Comparison of ENCODE assay signal across 1 cellular context in genomic region chr4:142953171-142953570, GRCh38.
TF ChIP-seq lines count a peak whose summit lies in the region.

No MANE protein-coding gene starts in this region.

TF ChIP-seq in GM23338, 12 proteins besides CTCF, POLR2A, EP300 and RAD21 (continued from another document):
- TF ChIP-seq ZNF462 (CRISPR knock-in tag; IDR thresholded peaks at IDR 0.05) (no peak), CREB1 (CRISPR knock-in tag; IDR thresholded peaks at IDR 0.05; ENCODE audit: low read depth) (no peak), JUNB (IDR thresholded peaks at IDR 0.05; ENCODE audit: unreplicated experiment) (no peak), POLR2AphosphoS5 (IDR thresholded peaks at IDR 0.05; ENCODE audit: low read depth) (no peak), STAT1 (IDR thresholded peaks at IDR 0.05; ENCODE audit: unreplicated experiment) (no peak), REST (IDR thresholded peaks at IDR 0.05; ENCODE audit: unreplicated experiment) (no peak), EZH2 (IDR thresholded peaks at IDR 0.05; ENCODE audit: low read depth, unreplicated experiment) (no peak), ZNF331 (CRISPR knock-in tag; IDR thresholded peaks at IDR 0.05; ENCODE audit: low read depth) (no peak)
